Comparison of ENCODE assay signal across 8 cellular contexts in the genomic region with DNA sequence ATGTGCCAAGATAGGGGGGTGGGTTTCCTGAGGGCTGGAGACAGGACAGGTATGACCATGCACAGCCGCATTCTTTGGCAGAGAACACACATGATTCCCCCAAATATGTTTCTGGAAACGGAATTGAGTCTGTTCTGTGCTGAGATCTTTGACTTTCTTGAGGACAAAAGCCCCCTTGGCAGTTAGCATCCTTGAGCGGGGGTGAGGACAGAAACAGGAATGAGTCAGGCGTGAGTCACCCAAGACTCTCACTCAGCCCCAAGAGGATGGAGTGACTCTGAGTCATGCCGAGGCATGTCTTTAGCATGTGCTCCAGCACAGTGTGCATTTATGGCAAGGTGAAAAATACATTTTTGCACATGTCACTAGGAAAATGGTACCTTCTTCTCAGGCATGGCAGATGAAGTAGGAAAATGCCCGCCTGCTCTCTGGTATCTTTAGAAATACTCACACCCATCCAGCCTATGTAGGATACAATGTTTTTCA.
A peak's percentile ranks its signal among the peaks of the same experiment; 100 is the strongest.
DNase-seq lines count a peak whose midpoint lies in the region; ATAC-seq and TF ChIP-seq lines count a peak whose summit lies in the region.

No MANE protein-coding gene starts in this region.

- peak; percentile 91 for DNase-seq in GM12864 (ENCODE audit: low read depth)
- peak; percentile 27 for DNase-seq in NCI-H69 (lab: John Stamatoyannopoulos, UW)
- DNase-seq in activated T-cell treated with anti-CD3 and anti-CD28 coated beads for 48 hours (ENCODE audit: low read depth), result peak; percentile 77
- peak; percentile 82 for DNase-seq in fibroblast of the conjunctiva (ENCODE audit: low read depth)
- peak; percentile 94 for DNase-seq in retinal pigment epithelial cell (ENCODE audit: low read depth)
- no peak for DNase-seq in NCI-H1694 treated with DMSO at 0.1 percent for 48 hours (lab: John Stamatoyannopoulos, UW)
- DNase-seq in midbrain (lab: John Stamatoyannopoulos, UW), result no peak

- TF ChIP-seq CTCF in GM12864 (IDR thresholded peaks at IDR 0.05; ENCODE audit: low read depth, low read length, missing control alignments) (no peak), retinal pigment epithelial cell (conservative IDR thresholded peaks at IDR 0.05; ENCODE audit: low read depth, low read length) (no peak)

- peak; percentile 80 for ATAC-seq in HG02571 (IDR thresholded peaks at IDR 0.05; ENCODE audit: unreplicated experiment)

- H3K4me3 ChIP-seq in GM12864 (ENCODE audit: low read depth, low read length) (no peak overlapping the region), retinal pigment epithelial cell (ENCODE audit: low read length) (no peak overlapping the region)

Comparison
In these comparisons a context has a peak if more than half of its experiments do, and no peak if none do; other contexts are left out.
1. DNase-seq: peak in GM12864 (single experiment), NCI-H69 (single experiment), activated T-cell treated with anti-CD3 and anti-CD28 coated beads for 48 hours (single experiment), fibroblast of the conjunctiva (single experiment) and retinal pigment epithelial cell (single experiment); none in NCI-H1694 treated with DMSO at 0.1 percent for 48 hours (single experiment) and midbrain (single experiment).